ENCODE assay signal across 6 cellular contexts in genomic region chr12:95842426-95842825, GRCh38. TPM values are rescaled to one million over a fixed set of nuclear protein-coding genes. Genes with fewer than 3 reads are reported as not detected.
"Had no signal": no experiment of that assay in that cellular context is flagged by ENCODE, and none has a peak within 500 bp of the region (broad histone marks: within the 10 kb centered on the region; RNA-seq: fewer than 3 reads in every experiment).

No MANE protein-coding gene starts in this region.

RNA-seq across cellular contexts. Expression of gene SNRPF, which starts 16.3 kb away (rescaled TPM):
- total RNA-seq: ascending aorta had no signal

RNA-seq across cellular contexts. Expression of gene NTN4, which starts 51.9 kb away (rescaled TPM):
- total RNA-seq: activated CD8-positive, alpha-beta memory T cell treated with anti-CD3 and anti-CD28 coated beads for 36 hours; activated naive CD4-positive, alpha-beta T cell treated with anti-CD3 and anti-CD28 coated beads for 36 hours; activated naive CD8-positive, alpha-beta T cell treated with anti-CD3 and anti-CD28 coated beads for 36 hours; activated T-helper 1 cell treated with anti-CD3 and anti-CD28 coated beads, Interleukin-12 subunit alpha, Interleukin-12 subunit beta, Interleukin-2, Interleukin-4 antibody, amounts not matched to agents 30 ng/mL and 10 ng/mL and 1 ng/mL, durations not matched to agents 14 hours and 24 hours and 36 hours had no signal
- polyA plus RNA-seq: naive thymus-derived CD4-positive, alpha-beta T cell had no signal
